24 cellular contexts compared by ENCODE assay signal in the genomic region with DNA sequence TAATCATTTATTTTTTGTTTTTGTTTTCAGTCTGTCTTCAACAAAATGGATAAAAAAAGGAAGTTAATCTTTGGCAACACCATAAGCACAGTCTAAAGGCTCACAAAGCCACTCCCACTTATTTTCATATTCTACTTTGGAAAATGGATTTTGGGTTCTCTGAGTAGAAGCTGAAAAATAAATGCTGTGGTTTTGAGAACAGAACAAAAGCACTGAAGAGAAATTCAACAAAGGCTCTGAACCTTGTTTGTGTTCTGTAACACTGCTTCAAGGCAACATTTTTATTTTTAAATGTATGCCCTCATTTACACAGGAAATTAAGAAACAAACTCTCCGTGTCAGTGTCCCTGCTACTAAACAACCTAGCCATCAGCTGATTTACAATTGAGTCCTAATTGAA.
DNase-seq lines count a peak whose midpoint lies in the region; ATAC-seq lines count a peak whose summit lies in the region.
"Had no signal": no experiment of that assay in that cellular context is flagged by ENCODE, and none has a peak within 500 bp of the region (broad histone marks: within the 10 kb centered on the region; RNA-seq: fewer than 3 reads in every experiment).

No MANE protein-coding gene starts in this region.

- peak overlapping the region; percentile 71 for H3K27ac Mint-ChIP-seq in activated CD4-positive, alpha-beta T cell treated with anti-CD3 and anti-CD28 coated beads for 36 hours
- H3K27ac Mint-ChIP-seq in activated T-helper 2 cell treated with anti-CD3 and anti-CD28 coated beads, Interferon-gamma antibody, Interleukin-2, Interleukin-4, amounts not matched to agents 10 μg/mL and 5 μg/mL and 100 μg/mL, durations not matched to agents 14 hours and 24 hours and 36 hours: peak overlapping the region; percentile 17
- H3K27ac Mint-ChIP-seq: effector memory CD8-positive, alpha-beta T cell; H9 had no signal

- no peaks in the 10 kb centered on the region for H3K9me3 Mint-ChIP-seq in activated CD4-positive, alpha-beta T cell treated with anti-CD3 and anti-CD28 coated beads for 36 hours (ENCODE audit: low read depth)
- H3K9me3 Mint-ChIP-seq in activated T-helper 2 cell treated with anti-CD3 and anti-CD28 coated beads, Interferon-gamma antibody, Interleukin-2, Interleukin-4, amounts not matched to agents 10 μg/mL and 5 μg/mL and 100 μg/mL, durations not matched to agents 14 hours and 24 hours and 36 hours: no peaks in the 10 kb centered on the region
- H3K9me3 Mint-ChIP-seq: effector memory CD8-positive, alpha-beta T cell; H9 had no signal

- H3K36me3 Mint-ChIP-seq in activated CD4-positive, alpha-beta T cell treated with anti-CD3 and anti-CD28 coated beads for 36 hours (ENCODE audit: low read depth): peaks cover 3% of the 10 kb centered on the region
- no peaks in the 10 kb centered on the region for H3K36me3 Mint-ChIP-seq in activated T-helper 2 cell treated with anti-CD3 and anti-CD28 coated beads, Interferon-gamma antibody, Interleukin-2, Interleukin-4, amounts not matched to agents 10 μg/mL and 5 μg/mL and 100 μg/mL, durations not matched to agents 14 hours and 24 hours and 36 hours (ENCODE audit: low read depth)

- H3K27me3 Mint-ChIP-seq in activated CD4-positive, alpha-beta T cell treated with anti-CD3 and anti-CD28 coated beads for 36 hours: no peaks in the 10 kb centered on the region
- no peaks in the 10 kb centered on the region for H3K27me3 Mint-ChIP-seq in activated T-helper 2 cell treated with anti-CD3 and anti-CD28 coated beads, Interferon-gamma antibody, Interleukin-2, Interleukin-4, amounts not matched to agents 10 μg/mL and 5 μg/mL and 100 μg/mL, durations not matched to agents 14 hours and 24 hours and 36 hours (ENCODE audit: low read depth)
- H3K27me3 Mint-ChIP-seq: effector memory CD8-positive, alpha-beta T cell had no signal

- no peak for DNase-seq in activated CD4-positive, alpha-beta T cell treated with anti-CD3 and anti-CD28 coated beads for 36 hours
- no peak for DNase-seq in activated CD4-positive, alpha-beta T cell treated with anti-CD3 and anti-CD28 coated beads, Interleukin-2, amount 50 U/mL, for 1 hour
- DNase-seq in CD1c-positive myeloid dendritic cell (ENCODE audit: extremely low spot score) (peak; percentile 40), MV-4-11 (lab: John Stamatoyannopoulos, UW) (peak; percentile 47), NCI-H345 treated with DMSO at 0.1 percent for 48 hours (lab: John Stamatoyannopoulos, UW; ENCODE audit: unreplicated experiment) (no peak), COLO668 (lab: John Stamatoyannopoulos, UW; ENCODE audit: unreplicated experiment) (no peak)
- DNase-seq in activated T-helper 2 cell treated with anti-CD3 and anti-CD28 coated beads, Interferon-gamma antibody, Interleukin-2, Interleukin-4, amounts not matched to agents 10 μg/mL and 5 μg/mL and 100 μg/mL, durations not matched to agents 14 hours and 24 hours and 36 hours (ENCODE audit: low spot score): no peak
- DNase-seq: activated CD4-positive, alpha-beta T cell treated with anti-CD3 and anti-CD28 coated beads, Interleukin-2, amount 50 U/mL, for 4 hours; activated naive CD4-positive, alpha-beta T cell treated with anti-CD3 and anti-CD28 coated beads, Interleukin-2, amount 50 U/mL, for 16 hours; Caco-2; DMS79; effector memory CD8-positive, alpha-beta T cell; erythroblast; GF-D8; H9; left ventricle myocardium superior; NCI-H1105; NCI-H1930; NCI-H69; nucleus accumbens; SJCRH30; stimulated activated naive CD4-positive, alpha-beta T cell treated with Interleukin-2 at 50 U/mL for 16 hours; thyroid gland had no signal

- no peak for ATAC-seq in activated CD4-positive, alpha-beta T cell treated with anti-CD3 and anti-CD28 coated beads for 36 hours
- no peak for ATAC-seq in esophagus mucosa
- ATAC-seq: effector memory CD8-positive, alpha-beta T cell; left ventricle myocardium superior had no signal

- H3K4me1 Mint-ChIP-seq in activated CD4-positive, alpha-beta T cell treated with anti-CD3 and anti-CD28 coated beads for 36 hours: peaks cover 46% of the 10 kb centered on the region
- peaks cover 41% of the 10 kb centered on the region for H3K4me1 Mint-ChIP-seq in activated T-helper 2 cell treated with anti-CD3 and anti-CD28 coated beads, Interferon-gamma antibody, Interleukin-2, Interleukin-4, amounts not matched to agents 10 μg/mL and 5 μg/mL and 100 μg/mL, durations not matched to agents 14 hours and 24 hours and 36 hours (ENCODE audit: low read depth)

- POLR2A ChIA-PET in activated CD4-positive, alpha-beta T cell treated with anti-CD3 and anti-CD28 coated beads for 36 hours (lab: Charles Lee): no interaction called here

- CTCF ChIA-PET in activated CD4-positive, alpha-beta T cell treated with anti-CD3 and anti-CD28 coated beads for 36 hours (lab: Charles Lee): interaction anchor here (0.7 to 1.7 kb wide), 2 partner anchors 19 to 128 kb away, joined by 3 to 4 read pairs; no protein-coding TSS in a partner anchor

- intact Hi-C loops in activated CD4-positive, alpha-beta T cell treated with anti-CD3 and anti-CD28 coated beads for 36 hours (cut with DNase I, micrococcal nuclease): loop anchor here (5.0 kb wide), 2 partner anchors 32 to 553 kb away; partner anchors contain the start of gene IMMP2L (in 1 of the 2)
- intact Hi-C loops in activated T-helper 2 cell treated with anti-CD3 and anti-CD28 coated beads, Interferon-gamma antibody, Interleukin-2, Interleukin-4, amounts not matched to agents 10 μg/mL and 5 μg/mL and 100 μg/mL, durations not matched to agents 14 hours and 24 hours and 36 hours (cut with micrococcal nuclease): loop anchor here (5.0 kb wide), 1 partner anchor 102 kb away; no protein-coding TSS in a partner anchor

- no peak overlapping the region for H3K4me3 Mint-ChIP-seq in activated CD4-positive, alpha-beta T cell treated with anti-CD3 and anti-CD28 coated beads for 36 hours
- no peak overlapping the region for H3K4me3 Mint-ChIP-seq in activated T-helper 2 cell treated with anti-CD3 and anti-CD28 coated beads, Interferon-gamma antibody, Interleukin-2, Interleukin-4, amounts not matched to agents 10 μg/mL and 5 μg/mL and 100 μg/mL, durations not matched to agents 14 hours and 24 hours and 36 hours (ENCODE audit: low read depth)
- H3K4me3 Mint-ChIP-seq: effector memory CD8-positive, alpha-beta T cell; H9 had no signal

Comparison
In these comparisons a context has a peak if more than half of its experiments do, and no peak if none do; other contexts are left out.
1. DNase-seq: peak in CD1c-positive myeloid dendritic cell (single experiment) and MV-4-11 (single experiment); none in activated CD4-positive, alpha-beta T cell treated with anti-CD3 and anti-CD28 coated beads for 36 hours (single experiment), activated CD4-positive, alpha-beta T cell treated with anti-CD3 and anti-CD28 coated beads, Interleukin-2, amount 50 U/mL, for 1 hour (single experiment), activated T-helper 2 cell treated with anti-CD3 and anti-CD28 coated beads, Interferon-gamma antibody, Interleukin-2, Interleukin-4, amounts not matched to agents 10 μg/mL and 5 μg/mL and 100 μg/mL, durations not matched to agents 14 hours and 24 hours and 36 hours (single experiment), NCI-H345 treated with DMSO at 0.1 percent for 48 hours (single experiment) and COLO668 (single experiment).